8 cellular contexts compared by ENCODE assay signal in the genomic region with DNA sequence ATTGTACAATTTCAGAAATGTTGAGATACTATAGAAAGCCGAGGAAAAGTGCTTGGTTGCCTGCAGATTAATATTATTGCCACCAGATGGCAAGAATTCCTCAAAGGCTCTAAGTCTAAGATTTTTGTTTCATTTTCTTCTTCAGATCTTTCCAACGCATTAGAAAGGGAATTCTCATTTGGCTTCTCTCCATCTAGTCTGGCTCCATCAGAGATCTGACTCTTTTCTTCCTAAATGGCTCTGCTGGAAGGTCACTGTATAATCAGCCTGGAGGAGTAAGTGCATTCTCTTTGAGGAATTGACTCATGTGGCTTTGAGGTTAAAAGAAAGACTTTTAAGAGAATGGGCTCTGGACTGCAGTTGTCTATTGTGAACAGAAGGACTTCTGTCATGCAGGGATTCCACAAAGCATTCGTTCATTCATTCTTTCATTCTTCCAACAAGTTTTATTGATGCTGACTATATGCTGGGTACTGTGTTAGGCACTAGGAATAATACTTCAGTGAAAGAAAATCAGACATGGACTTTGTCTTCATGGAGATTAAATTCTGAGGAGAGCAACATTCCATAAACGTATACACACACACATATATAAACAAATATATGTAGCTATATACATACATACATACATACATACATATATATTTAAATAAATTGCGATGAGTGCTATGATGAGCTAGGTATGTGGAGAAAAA. TPM values are rescaled to one million over a fixed set of nuclear protein-coding genes. Genes with fewer than 3 reads are reported as not detected.
DNase-seq lines count a peak whose midpoint lies in the region; ATAC-seq, FAIRE-seq and TF ChIP-seq lines count a peak whose summit lies in the region.

No MANE protein-coding gene starts in this region.

- no peaks in the 10 kb centered on the region for H3K36me3 ChIP-seq in naive thymus-derived CD4-positive, alpha-beta T cell (ENCODE audit: control insufficient read depth in 2 of 3, insufficient read depth in 3 of 3, low read length in 3 of 3)

- H3K27ac ChIP-seq in C4-2B: no peak overlapping the region
- no peak overlapping the region for H3K27ac ChIP-seq in naive thymus-derived CD4-positive, alpha-beta T cell (ENCODE audit: low read depth, low read length)

- H3K36me3 Mint-ChIP-seq in endothelial cell (ENCODE audit: low read depth, unreplicated experiment): no peaks in the 10 kb centered on the region
- H3K36me3 Mint-ChIP-seq in naive thymus-derived CD4-positive, alpha-beta T cell: no peaks in the 10 kb centered on the region

- ATAC-seq in GM21723 (IDR thresholded peaks at IDR 0.05; ENCODE audit: unreplicated experiment) (peak; percentile 56), HG03196 (IDR thresholded peaks at IDR 0.05; ENCODE audit: unreplicated experiment) (no peak)
- no peak for ATAC-seq in naive thymus-derived CD4-positive, alpha-beta T cell

- H3K4me3 Mint-ChIP-seq in endothelial cell (ENCODE audit: unreplicated experiment): no peak overlapping the region
- H3K4me3 Mint-ChIP-seq in naive thymus-derived CD4-positive, alpha-beta T cell: peak overlapping the region in 9 of 10 donors; percentile 31 to 77 (median 70)

- peak; percentile 45 for FAIRE-seq in RCC 7860 (lab: Jason Lieb, UNC)

- CTCF ChIA-PET in naive thymus-derived CD4-positive, alpha-beta T cell (lab: Charles Lee): interaction anchor here (0.6 kb wide), 1 partner anchor 1823 kb away, joined by 3 read pairs; no protein-coding TSS in a partner anchor

- H3K4me3 ChIP-seq in naive thymus-derived CD4-positive, alpha-beta T cell (ENCODE audit: low read length): peak overlapping the region; percentile 15

- no peaks in the 10 kb centered on the region for H3K9me3 ChIP-seq in naive thymus-derived CD4-positive, alpha-beta T cell (ENCODE audit: control insufficient read depth in 2 of 3, low read length in 3 of 3)

- no peaks in the 10 kb centered on the region for H3K9me3 Mint-ChIP-seq in endothelial cell (ENCODE audit: unreplicated experiment)
- peaks cover 0 to 13% (median 2%) of the 10 kb centered on the region in 11 donors for H3K9me3 Mint-ChIP-seq in naive thymus-derived CD4-positive, alpha-beta T cell

- peaks cover 3% of the 10 kb centered on the region for H3K27me3 Mint-ChIP-seq in endothelial cell (ENCODE audit: unreplicated experiment)
- peaks cover 20 to 45% (median 33%) of the 10 kb centered on the region in 5 donors for H3K27me3 Mint-ChIP-seq in naive thymus-derived CD4-positive, alpha-beta T cell

- no peak overlapping the region for H3K27ac Mint-ChIP-seq in endothelial cell (ENCODE audit: unreplicated experiment)
- H3K27ac Mint-ChIP-seq in naive thymus-derived CD4-positive, alpha-beta T cell: peak overlapping the region in 1 of 9 donors; percentile 26

- POLR2A ChIA-PET in naive thymus-derived CD4-positive, alpha-beta T cell (lab: Charles Lee): no interaction called here

- H3K4me1 ChIP-seq in naive thymus-derived CD4-positive, alpha-beta T cell (ENCODE audit: control insufficient read depth in 2 of 2, insufficient read depth in 2 of 2, low read length in 2 of 2): no peaks in the 10 kb centered on the region

- peak; percentile 86 for TF ChIP-seq CTCF in C4-2B (conservative IDR thresholded peaks at IDR 0.05)
- TF ChIP-seq CTCF in endothelial cell (IDR thresholded peaks at IDR 0.05; ENCODE audit: unreplicated experiment): peak; percentile 41

- no peaks in the 10 kb centered on the region for H3K4me1 Mint-ChIP-seq in endothelial cell (ENCODE audit: unreplicated experiment)
- peaks cover 4 to 13% (median 8%) of the 10 kb centered on the region in 7 donors for H3K4me1 Mint-ChIP-seq in naive thymus-derived CD4-positive, alpha-beta T cell

- intact Hi-C loops in naive thymus-derived CD4-positive, alpha-beta T cell (cut with micrococcal nuclease): loop anchor here (1.0 to 5.0 kb wide), 2 partner anchors 92 to 95 kb away; a partner anchor contains a TSS

- DNase-seq in RCC 7860 (ENCODE audit: low spot score) (peak; percentile 41), endothelial cell (ENCODE audit: low spot score) (no peak), DMS79 (lab: John Stamatoyannopoulos, UW) (no peak)
- DNase-seq in naive thymus-derived CD4-positive, alpha-beta T cell: peak in 4 of 9 donors; percentile 1 to 19 (median 2)
- no peak for DNase-seq in activated effector memory CD4-positive, alpha-beta T cell treated with anti-CD3 and anti-CD28 coated beads, Interleukin-2, amount 50 U/mL, for 16 hours

- H3K27me3 ChIP-seq in naive thymus-derived CD4-positive, alpha-beta T cell (ENCODE audit: control insufficient read depth in 2 of 2, insufficient read depth in 2 of 2, low read length in 2 of 2): no peaks in the 10 kb centered on the region

RNA-seq across cellular contexts. Expression of gene SLC28A2, which starts 55.3 kb away (rescaled TPM):
- total RNA-seq in endothelial cell (ENCODE audit: unreplicated experiment): not detected
- total RNA-seq in naive thymus-derived CD4-positive, alpha-beta T cell: not detected
- not detected for polyA plus RNA-seq in naive thymus-derived CD4-positive, alpha-beta T cell
